In the genomic region with DNA sequence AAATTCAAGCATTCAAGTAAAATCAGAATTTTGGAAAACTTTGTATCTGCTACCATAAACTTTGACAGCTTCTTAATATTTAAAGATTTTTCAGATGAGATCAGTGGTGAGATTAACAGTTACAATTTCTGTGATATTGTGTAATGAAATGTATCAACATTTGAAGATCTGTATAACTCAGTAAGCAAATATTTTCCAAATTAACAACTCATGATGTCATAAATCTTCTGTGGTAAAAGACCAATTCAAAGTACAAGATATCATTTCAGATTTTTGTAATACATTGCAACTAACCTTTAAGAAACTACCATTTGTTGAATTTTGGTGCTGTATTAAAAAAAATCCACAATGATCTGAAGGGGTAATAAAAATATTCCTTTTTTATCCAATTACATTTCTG, we compare ENCODE assay signal across 23 cellular contexts.
"Had no signal": no experiment of that assay in that cellular context is flagged by ENCODE, and none has a peak within 500 bp of the region (broad histone marks: within the 10 kb centered on the region; RNA-seq: fewer than 3 reads in every experiment).

No MANE protein-coding gene starts in this region.

- H3K4me2 ChIP-seq: hepatocyte had no signal

- H3K27ac ChIP-seq: epithelial cell of prostate, hepatocyte, spleen, tibial artery had no signal

- H3K36me3 ChIP-seq: spleen, tibial artery had no signal

- ATAC-seq: activated CD4-positive, alpha-beta T cell treated with anti-CD3 and anti-CD28 coated beads for 36 hours; left cardiac atrium; natural killer cell treated with Interleukin-12 subunit alpha and Interleukin-12 subunit beta and Interleukin-15 and Interleukin-18, amount 100 ng/mL, for 72 hours; stimulated activated naive CD8-positive, alpha-beta T cell treated with anti-CD3 and anti-CD28 coated beads, Interleukin-15, amount 100 ng/mL, for 72 hours; T-helper 17 cell had no signal

- DNase-seq: activated B cell treated with CpG ODN at 0.5 μM for 24 hours; activated CD4-positive, alpha-beta T cell treated with anti-CD3 and anti-CD28 coated beads for 36 hours; activated CD4-positive, alpha-beta T cell treated with anti-CD3 and anti-CD28 coated beads, Interleukin-2, amount 50 U/mL, for 4 hours; activated CD8-positive, alpha-beta memory T cell treated with anti-CD3 and anti-CD28 coated beads for 24 hours; activated CD8-positive, alpha-beta memory T cell treated with anti-CD3 and anti-CD28 coated beads, Interleukin-2, amount 50 U/mL, for 4 hours; activated naive CD4-positive, alpha-beta T cell; activated T-cell treated with anti-CD3 and anti-CD28 coated beads, Interleukin-2, amount 50 U/mL, for 24 hours; amniotic stem cell; cerebellar nuclear complex; cortex of kidney; endodermal cell; foreskin melanocyte; glutamatergic neuron; left cardiac atrium; retina; spleen; stimulated activated CD4-positive, alpha-beta T cell treated with anti-CD3 and anti-CD28 coated beads, Interleukin-4, amount 100 ng/mL, for 4 hours; stimulated activated naive CD8-positive, alpha-beta T cell treated with anti-CD3 and anti-CD28 coated beads, Interleukin-15, amount 100 ng/mL, for 72 hours; T-helper 17 cell; tibial artery had no signal

- H2AFZ ChIP-seq: hepatocyte had no signal

- H3K4me1 ChIP-seq: spleen, tibial artery had no signal

- H3K9me3 ChIP-seq: tibial artery had no signal

- H3K27me3 ChIP-seq: hepatocyte, spleen, tibial artery had no signal

- H3K79me2 ChIP-seq: hepatocyte had no signal

- H3K4me3 ChIP-seq: hepatocyte, spleen, tibial artery had no signal
